In genomic region chr1:107930292-107930691, GRCh38 we compare ENCODE assay signal across 35 cellular contexts.
"Had no signal": no experiment of that assay in that cellular context is flagged by ENCODE, and none has a peak within 500 bp of the region (broad histone marks: within the 10 kb centered on the region; RNA-seq: fewer than 3 reads in every experiment).

No MANE protein-coding gene starts in this region.

- H3K36me3 ChIP-seq: MG63 had no signal

- H3K9ac ChIP-seq: KMS-11 had no signal

- H3K27ac ChIP-seq: KMS-11 had no signal

- H3K4me2 ChIP-seq: KMS-11 had no signal

- H3K9me3 ChIP-seq: MG63 had no signal

- H3K4me3 ChIP-seq: MG63 had no signal

- DNase-seq: Karpas-422, Kasumi-1, KG1, MG63, MM.1S, MV-4-11, NCI-H1048, NCI-H1092, NCI-H1092 treated with DMSO at 0.1 percent for 48 hours, NCI-H1105, NCI-H1105 treated with DMSO at 0.1 percent for 48 hours, NCI-H1417, NCI-H1417 treated with DMSO at 0.1 percent for 48 hours, NCI-H1436, NCI-H1436 treated with DMSO at 0.1 percent for 48 hours, NCI-H146, NCI-H1694, NCI-H1694 treated with DMSO at 0.1 percent for 48 hours, NCI-H187, NCI-H187 treated with DMSO at 0.1 percent for 48 hours, NCI-H1930, NCI-H2029, NCI-H2029 treated with DMSO at 0.1 percent for 48 hours, NCI-H2081, NCI-H2081 treated with DMSO at 0.1 percent for 48 hours, NCI-H2107, NCI-H2171, NCI-H2171 treated with DMSO at 0.1 percent for 48 hours, NCI-H2227 treated with DMSO at 0.1 percent for 48 hours, NCI-H226, NCI-H345, NCI-H446, NCI-H446 treated with DMSO at 0.1 percent for 48 hours, NCI-H510A had no signal
